Comparison of ENCODE assay signal across 8 cellular contexts in the genomic region with DNA sequence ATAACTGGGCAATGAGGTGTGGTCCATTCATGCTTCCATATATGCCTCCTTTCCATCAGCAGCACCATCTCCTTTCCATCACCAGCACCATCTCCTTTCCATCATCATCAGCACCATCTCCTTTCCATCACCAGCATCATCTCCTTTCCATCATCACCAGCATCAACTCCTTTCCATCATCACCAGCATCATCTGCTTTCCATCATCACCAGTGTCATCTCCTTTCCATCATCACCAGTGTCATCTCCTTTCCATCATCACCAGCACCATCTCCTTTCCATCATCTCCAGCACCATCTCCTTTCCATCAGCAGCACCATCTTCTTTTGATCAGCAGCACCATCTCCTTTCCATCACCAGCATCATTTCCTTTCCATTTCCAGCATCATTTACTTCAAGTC.
"Had no signal": no experiment of that assay in that cellular context is flagged by ENCODE, and none has a peak within 500 bp of the region (broad histone marks: within the 10 kb centered on the region; RNA-seq: fewer than 3 reads in every experiment).

No MANE protein-coding gene starts in this region.

- ATAC-seq: GM23338, HCT116 had no signal

- DNase-seq: H7, HFFc6, KBM-7 had no signal

- H3K4me3 ChIP-seq: GM23338, HAP-1 had no signal

- H3K4me1 ChIP-seq: HAP-1 had no signal

- H3K36me3 ChIP-seq: HAP-1 had no signal

- H3K9ac ChIP-seq: KMS-11 had no signal

- H3K4me2 ChIP-seq: GM23338, KMS-11 had no signal

- H3K27ac ChIP-seq: KMS-11 had no signal

- H2AFZ ChIP-seq: GM23338 had no signal

- FAIRE-seq: HTR-8/SVneo had no signal

- H3K9me3 ChIP-seq: HAP-1 had no signal
